ENCODE assay signal across 14 cellular contexts in genomic region chr9:34025811-34026210, GRCh38.
"Had no signal": no experiment of that assay in that cellular context is flagged by ENCODE, and none has a peak within 500 bp of the region (broad histone marks: within the 10 kb centered on the region; RNA-seq: fewer than 3 reads in every experiment).

No MANE protein-coding gene starts in this region.

- H3K9me3 Mint-ChIP-seq: stimulated activated naive CD8-positive, alpha-beta T cell treated with anti-CD3 and anti-CD28 coated beads, Interleukin-15, amount 100 ng/mL, for 72 hours had no signal

- FAIRE-seq: urothelium cell line had no signal

- H3K36me3 ChIP-seq: thoracic aorta had no signal

- DNase-seq: activated CD4-positive, alpha-beta T cell treated with anti-CD3 and anti-CD28 coated beads, Interleukin-2, amount 50 U/mL, for 48 hours; activated CD4-positive, CD25-positive, alpha-beta regulatory T cell treated with anti-CD3 and anti-CD28 coated beads, Interleukin-2, amount 50 U/mL, for 72 hours; activated naive CD4-positive, alpha-beta T cell; effector CD4-positive, alpha-beta T cell; left colon; mammary epithelial cell; stimulated activated CD4-positive, alpha-beta T cell treated with anti-CD3 and anti-CD28 coated beads, Interleukin-4, amount 100 ng/mL, for 4 hours; stimulated activated naive CD8-positive, alpha-beta T cell treated with anti-CD3 and anti-CD28 coated beads, Interleukin-15, amount 100 ng/mL, for 72 hours; SW 1271 had no signal

- H3K4me3 ChIP-seq: coronary artery, skin epidermis, thoracic aorta had no signal

- H3K27ac ChIP-seq: coronary artery, epithelial cell of prostate, skin epidermis, thoracic aorta had no signal

- ATAC-seq: left colon; stimulated activated naive CD8-positive, alpha-beta T cell treated with anti-CD3 and anti-CD28 coated beads, Interleukin-15, amount 100 ng/mL, for 72 hours had no signal

- H3K9me3 ChIP-seq: thoracic aorta had no signal
